Comparison of ENCODE assay signal across 31 cellular contexts in genomic region chr7:16839646-16840045, GRCh38. TPM values are rescaled to one million over a fixed set of nuclear protein-coding genes. Genes with fewer than 3 reads are reported as not detected.
DNase-seq lines count a peak whose midpoint lies in the region; ATAC-seq and TF ChIP-seq lines count a peak whose summit lies in the region.
"Had no signal": no experiment of that assay in that cellular context is flagged by ENCODE, and none has a peak within 500 bp of the region (broad histone marks: within the 10 kb centered on the region; RNA-seq: fewer than 3 reads in every experiment).

No MANE protein-coding gene starts in this region.

- H3K9ac ChIP-seq in Karpas-422 (ENCODE audit: low read length): no peak overlapping the region

- H3K36me3 Mint-ChIP-seq in CD4-positive, alpha-beta memory T cell: no peaks in the 10 kb centered on the region
- H3K36me3 Mint-ChIP-seq: naive thymus-derived CD4-positive, alpha-beta T cell had no signal

- no peak overlapping the region for H3K27ac Mint-ChIP-seq in CD4-positive, alpha-beta memory T cell
- H3K27ac Mint-ChIP-seq: activated B cell treated with CpG ODN at 0.5 μM for 24 hours; activated naive CD4-positive, alpha-beta T cell treated with anti-CD3 and anti-CD28 coated beads for 36 hours; dendritic cell treated with granulocyte-macrophage colony-stimulating factor and Interleukin-4, amounts not matched to agents 40 ng/mL and 50 ng/mL, for 4 days; naive thymus-derived CD4-positive, alpha-beta T cell; stimulated activated naive CD8-positive, alpha-beta T cell treated with anti-CD3 and anti-CD28 coated beads, Interleukin-15, amount 100 ng/mL, for 72 hours had no signal

- H3K4me3 ChIP-seq in Karpas-422 (ENCODE audit: low read length) (no peak overlapping the region), dorsolateral prefrontal cortex (no peak overlapping the region)
- no peak overlapping the region for H3K4me3 ChIP-seq in CD4-positive, alpha-beta memory T cell (ENCODE audit: low read length in 2 of 2)
- H3K4me3 ChIP-seq: cardiac muscle cell, esophagus squamous epithelium, skin epidermis, tibial artery had no signal

- H3K9me3 ChIP-seq in Karpas-422 (ENCODE audit: low read length): no peaks in the 10 kb centered on the region
- H3K9me3 ChIP-seq in CD4-positive, alpha-beta memory T cell (ENCODE audit: control insufficient read depth in 1 of 2, low read length in 2 of 2): no peaks in the 10 kb centered on the region
- H3K9me3 ChIP-seq: esophagus squamous epithelium, tibial artery had no signal

- no peak for TF ChIP-seq CTCF in dorsolateral prefrontal cortex (IDR thresholded peaks at IDR 0.05 in 54 of 56, conservative IDR thresholded peaks at IDR 0.05 in 2 of 56; ENCODE audit: low read depth in 1 of 56, partially characterized antibody in 56 of 56)

- peak overlapping the region; percentile 54 for H3K27ac ChIP-seq in Karpas-422 (ENCODE audit: low read length)
- H3K27ac ChIP-seq in CD4-positive, alpha-beta memory T cell (ENCODE audit: low read depth, low read length): no peak overlapping the region
- no peak overlapping the region for H3K27ac ChIP-seq in dorsolateral prefrontal cortex
- H3K27ac ChIP-seq: cardiac muscle cell, esophagus squamous epithelium, tibial artery had no signal

- ATAC-seq in GM18907 (IDR thresholded peaks at IDR 0.05; ENCODE audit: unreplicated experiment): no peak
- no peak for ATAC-seq in GM18502 (IDR thresholded peaks at IDR 0.05; ENCODE audit: poor library complexity, unreplicated experiment)
- ATAC-seq: left ventricle myocardium superior; naive thymus-derived CD4-positive, alpha-beta T cell; stimulated activated naive CD8-positive, alpha-beta T cell treated with anti-CD3 and anti-CD28 coated beads, Interleukin-15, amount 100 ng/mL, for 72 hours had no signal

- H3K9me2 ChIP-seq in Karpas-422 (replicated peaks; ENCODE audit: insufficient read depth, low read length): no peaks in the 10 kb centered on the region

- peaks cover 0 to 2% (median 0%) of the 10 kb centered on the region in 8 donors for H3K9me3 Mint-ChIP-seq in CD4-positive, alpha-beta memory T cell
- H3K9me3 Mint-ChIP-seq: activated naive CD4-positive, alpha-beta T cell treated with anti-CD3 and anti-CD28 coated beads for 36 hours; dendritic cell treated with granulocyte-macrophage colony-stimulating factor and Interleukin-4, amounts not matched to agents 40 ng/mL and 50 ng/mL, for 4 days had no signal

- peak; percentile 28 for DNase-seq in AG20443 (ENCODE audit: low spot score)
- DNase-seq in Karpas-422: no peak
- DNase-seq in dedifferentiated amniotic fluid mesenchymal stem cell (ENCODE audit: extremely low spot score): peak; percentile 55
- peak; percentile 22 for DNase-seq in myocyte (ENCODE audit: low read depth)
- no peak for DNase-seq in CD4-positive, alpha-beta memory T cell
- no peak for DNase-seq in dorsolateral prefrontal cortex
- DNase-seq: activated B cell treated with CpG ODN at 0.5 μM for 24 hours; activated CD4-positive, alpha-beta T cell treated with anti-CD3 and anti-CD28 coated beads, Interleukin-2, amount 50 U/mL, for 4 hours; activated naive CD4-positive, alpha-beta T cell treated with anti-CD3 and anti-CD28 coated beads for 36 hours; amniotic stem cell; C1 segment of cervical spinal cord; DND-41; esophagus squamous epithelium; HCEC 1CT; islet precursor cell; left ventricle myocardium superior; naive thymus-derived CD4-positive, alpha-beta T cell; NCI-H1105; NCI-H1930; NCI-H524 treated with DMSO at 0.1 percent for 48 hours; nucleus accumbens; SHP77 treated with DMSO at 0.1 percent for 48 hours; stimulated activated CD8-positive, alpha-beta memory T cell treated with anti-CD3 and anti-CD28 coated beads, Interleukin-4, amount 100 ng/mL, for 48 hours; stimulated activated naive CD8-positive, alpha-beta T cell treated with anti-CD3 and anti-CD28 coated beads, Interleukin-15, amount 100 ng/mL, for 72 hours; tibial artery had no signal

- no peak overlapping the region for H3K4me3 Mint-ChIP-seq in CD4-positive, alpha-beta memory T cell
- H3K4me3 Mint-ChIP-seq: activated B cell treated with CpG ODN at 0.5 μM for 24 hours; activated naive CD4-positive, alpha-beta T cell treated with anti-CD3 and anti-CD28 coated beads for 36 hours; dendritic cell treated with granulocyte-macrophage colony-stimulating factor and Interleukin-4, amounts not matched to agents 40 ng/mL and 50 ng/mL, for 4 days; naive thymus-derived CD4-positive, alpha-beta T cell; stimulated activated naive CD8-positive, alpha-beta T cell treated with anti-CD3 and anti-CD28 coated beads, Interleukin-15, amount 100 ng/mL, for 72 hours had no signal

- H3K4me1 Mint-ChIP-seq in CD4-positive, alpha-beta memory T cell: no peaks in the 10 kb centered on the region
- H3K4me1 Mint-ChIP-seq: naive thymus-derived CD4-positive, alpha-beta T cell; stimulated activated naive CD8-positive, alpha-beta T cell treated with anti-CD3 and anti-CD28 coated beads, Interleukin-15, amount 100 ng/mL, for 72 hours had no signal

- H3K27me3 ChIP-seq in Karpas-422 (ENCODE audit: low read length) (no peaks in the 10 kb centered on the region), dorsolateral prefrontal cortex (no peaks in the 10 kb centered on the region)
- no peaks in the 10 kb centered on the region for H3K27me3 ChIP-seq in CD4-positive, alpha-beta memory T cell (ENCODE audit: insufficient read depth, low read length)
- H3K27me3 ChIP-seq: cardiac muscle cell, esophagus squamous epithelium, tibial artery had no signal

- H3K36me3 ChIP-seq in Karpas-422 (ENCODE audit: insufficient read depth, low read length): no peaks in the 10 kb centered on the region
- no peaks in the 10 kb centered on the region for H3K36me3 ChIP-seq in CD4-positive, alpha-beta memory T cell (ENCODE audit: insufficient read depth, low read length)
- H3K36me3 ChIP-seq: cardiac muscle cell, esophagus squamous epithelium, tibial artery had no signal

- intact Hi-C loops in CD4-positive, alpha-beta memory T cell (cut with micrococcal nuclease): no loop called here
- intact Hi-C loops in dorsolateral prefrontal cortex (cut with DNase I): no loop called here

- H3K4me2 ChIP-seq in Karpas-422 (ENCODE audit: low read depth, low read length, poor library complexity, severe bottlenecking): peak overlapping the region; percentile 39

- peaks cover 2 to 3% of the 10 kb centered on the region in 2 donors for H3K27me3 Mint-ChIP-seq in CD4-positive, alpha-beta memory T cell
- H3K27me3 Mint-ChIP-seq: dendritic cell treated with granulocyte-macrophage colony-stimulating factor and Interleukin-4, amounts not matched to agents 40 ng/mL and 50 ng/mL, for 4 days had no signal

- H3K4me1 ChIP-seq in Karpas-422 (ENCODE audit: low read length): peaks cover 31% of the 10 kb centered on the region
- no peaks in the 10 kb centered on the region for H3K4me1 ChIP-seq in CD4-positive, alpha-beta memory T cell (ENCODE audit: insufficient read depth, low read length)
- H3K4me1 ChIP-seq: esophagus squamous epithelium, tibial artery had no signal

- POLR2A ChIA-PET in CD4-positive, alpha-beta memory T cell (lab: Charles Lee; ENCODE audit: partially characterized antibody): no interaction called here

- CTCF ChIA-PET in CD4-positive, alpha-beta memory T cell (lab: Charles Lee; ENCODE audit: partially characterized antibody): no interaction called here

- peak overlapping the region; percentile 51; the same call in 1 of the 2 replicates for H2AFZ ChIP-seq in Karpas-422 (ENCODE audit: low read length)

- H3K79me2 ChIP-seq in Karpas-422 (ENCODE audit: low read length): no peaks in the 10 kb centered on the region

- H4K20me1 ChIP-seq in Karpas-422 (ENCODE audit: insufficient read depth, low read depth, low read length): no peaks in the 10 kb centered on the region

RNA-seq across cellular contexts. Expression of gene AGR2, which starts 34.8 kb away (rescaled TPM):
- total RNA-seq in Karpas-422 (2014; rRNA removed; shearing (Covaris generic); ENCODE audit: low replicate concordance): 0.19 and 2.5 TPM in 2 replicates
- not detected in 2 replicates for total RNA-seq in myocyte
- not detected for polyA plus RNA-seq in myocyte (2012)
- total RNA-seq in CD4-positive, alpha-beta memory T cell: not detected
- polyA plus RNA-seq in CD4-positive, alpha-beta memory T cell: not detected
- total RNA-seq in dorsolateral prefrontal cortex: 1 to 10 TPM in 1 of 120 experiments, under 1 TPM in 3, not detected in 116; 0.53 to 1.1 (median 0.79) TPM
- total RNA-seq: activated B cell treated with CpG ODN at 0.5 μM for 24 hours; activated naive CD4-positive, alpha-beta T cell treated with anti-CD3 and anti-CD28 coated beads for 36 hours; cardiac muscle cell; left ventricle myocardium superior; M059J; naive thymus-derived CD4-positive, alpha-beta T cell had no signal
- polyA plus RNA-seq: naive thymus-derived CD4-positive, alpha-beta T cell had no signal

RNA-seq across cellular contexts. Expression of gene AGR3, which starts 42.1 kb away (rescaled TPM):
- not detected in 2 replicates for total RNA-seq in Karpas-422 (2014; rRNA removed; shearing (Covaris generic); ENCODE audit: low replicate concordance)
- total RNA-seq in myocyte: not detected in 2 replicates
- not detected for polyA plus RNA-seq in myocyte (2012)
- total RNA-seq in CD4-positive, alpha-beta memory T cell: not detected
- not detected for polyA plus RNA-seq in CD4-positive, alpha-beta memory T cell
- not detected for total RNA-seq in dorsolateral prefrontal cortex
- total RNA-seq: activated B cell treated with CpG ODN at 0.5 μM for 24 hours; activated naive CD4-positive, alpha-beta T cell treated with anti-CD3 and anti-CD28 coated beads for 36 hours; cardiac muscle cell; left ventricle myocardium superior; M059J; naive thymus-derived CD4-positive, alpha-beta T cell had no signal
- polyA plus RNA-seq: cardiac muscle cell; naive thymus-derived CD4-positive, alpha-beta T cell had no signal

Comparison
In these comparisons a context has a peak if more than half of its experiments do, and no peak if none do; other contexts are left out.
1. DNase-seq: peak in AG20443 (single experiment), dedifferentiated amniotic fluid mesenchymal stem cell (single experiment) and myocyte (single experiment); none in Karpas-422 (single experiment), CD4-positive, alpha-beta memory T cell (0 of 5) and dorsolateral prefrontal cortex (0 of 10).